Comparison of ENCODE assay signal across 8 cellular contexts in genomic region chr3:69385723-69386483, GRCh38. TPM values are rescaled to one million over a fixed set of nuclear protein-coding genes. Genes with fewer than 3 reads are reported as not detected.
DNase-seq lines count a peak whose midpoint lies in the region; ATAC-seq and TF ChIP-seq lines count a peak whose summit lies in the region.

TSS of gene FRMD4B (minus strand) at chr3:69386088. CDS start at chr3:69385989, 99 bp downstream.

- CTCF ChIA-PET in SK-N-SH (lab: Yijun Ruan, JAX) = interaction anchor here (0.6 to 4.0 kb wide), 17 partner anchors 9 to 241 kb away, joined by 3 to 22 read pairs (median 5); no protein-coding TSS in a partner anchor

- H3K36me3 ChIP-seq in ACC112 (ENCODE audit: insufficient read depth, low read length) = no peaks in the 10 kb centered on the region
- no peaks in the 10 kb centered on the region for H3K36me3 ChIP-seq in SK-N-SH (replicated peaks in 1 of 2; ENCODE audit: control insufficient read depth in 1 of 2, insufficient read depth in 2 of 2, low read length in 1 of 2)
- H3K36me3 ChIP-seq in sigmoid colon = no peaks in the 10 kb centered on the region

- H3K9me2 ChIP-seq in SK-N-SH = no peaks in the 10 kb centered on the region

- DNase-seq in SK-N-SH (peak; percentile 87), choroid plexus epithelial cell (ENCODE audit: low read depth) (peak; percentile 9), iris pigment epithelial cell (ENCODE audit: low read depth) (peak; percentile 12), sigmoid colon (peak; percentile 84), SHP77 (lab: John Stamatoyannopoulos, UW) (no peak)

- TF ChIP-seq CTCF in SK-N-SH (IDR thresholded peaks at IDR 0.05) = peak; percentile 45
- peak; percentile 23 for TF ChIP-seq CTCF in choroid plexus epithelial cell (conservative IDR thresholded peaks at IDR 0.05; ENCODE audit: low read depth, low read length)
- TF ChIP-seq CTCF in sigmoid colon (IDR thresholded peaks at IDR 0.05) = no peak

- H3K4me3 ChIP-seq in ACC112 (ENCODE audit: low read depth, low read length) = peak within 1 kb of the TSS; percentile 70
- H3K4me3 ChIP-seq in SK-N-SH (ENCODE audit: low read depth in 2 of 2, low read length in 1 of 2) = peak within 1 kb of the TSS; percentile 58 to 65
- peak within 1 kb of the TSS; percentile 32 for H3K4me3 ChIP-seq in choroid plexus epithelial cell (ENCODE audit: low read depth, low read length)
- H3K4me3 ChIP-seq in sigmoid colon = peak within 1 kb of the TSS; percentile 31 to 52 (median 42)

- no peaks in the 10 kb centered on the region for H4K20me1 ChIP-seq in SK-N-SH (ENCODE audit: insufficient read depth)

- H3K4me1 ChIP-seq in ACC112 (ENCODE audit: control insufficient read depth, insufficient read depth, low read length, unreplicated experiment) = no peaks in the 10 kb centered on the region
- peaks cover 0 to 12% of the 10 kb centered on the region in 2 experiments; a peak in 1 of 4 replicates for H3K4me1 ChIP-seq in SK-N-SH (ENCODE audit: control insufficient read depth in 1 of 2, insufficient read depth in 2 of 2, low read depth in 1 of 2, low read length in 1 of 2)
- H3K4me1 ChIP-seq in sigmoid colon = peaks cover 0 to 16% (median 15%) of the 10 kb centered on the region in 4 donors

- peaks cover 78% of the 10 kb centered on the region for H3K27me3 ChIP-seq in ACC112 (ENCODE audit: insufficient read depth, low read length)
- no peaks in the 10 kb centered on the region for H3K27me3 ChIP-seq in SK-N-SH (ENCODE audit: insufficient read depth)
- peaks cover 0 to 58% (median 10%) of the 10 kb centered on the region in 3 donors for H3K27me3 ChIP-seq in sigmoid colon

- TF ChIP-seq EP300 in SK-N-SH (IDR thresholded peaks at IDR 0.05; ENCODE audit: borderline replicate concordance in 1 of 2, low read depth in 1 of 2, low read length in 1 of 2) (no peak), sigmoid colon (IDR thresholded peaks at IDR 0.05) (no peak)

- H3K27ac ChIP-seq in ACC112 (ENCODE audit: low read depth, low read length) (no peak within 1 kb of the TSS), SK-N-SH (ENCODE audit: low read depth in 2 of 2, low read length in 1 of 2) (peak within 1 kb of the TSS in 1 of 2 experiments; percentile 24; a peak in 1 of 4 replicates), sigmoid colon (peak within 1 kb of the TSS; percentile 4 to 54 (median 40))

- H3F3A ChIP-seq in SK-N-SH (replicated peaks; ENCODE audit: insufficient read depth) = peaks cover 19% of the 10 kb centered on the region

- TF ChIP-seq POLR2A in sigmoid colon (IDR thresholded peaks at IDR 0.05) = no peak

- ATAC-seq in GM18868 (IDR thresholded peaks at IDR 0.05; ENCODE audit: unreplicated experiment) = peak; percentile 69
- no peak for ATAC-seq in HG02852 (IDR thresholded peaks at IDR 0.05; ENCODE audit: unreplicated experiment)

- H3K9me3 ChIP-seq in SK-N-SH = no peaks in the 10 kb centered on the region
- H3K9me3 ChIP-seq in sigmoid colon = no peaks in the 10 kb centered on the region

- peak within 1 kb of the TSS; percentile 59 for H3K9ac ChIP-seq in SK-N-SH

- no peak for TF ChIP-seq RAD21 in SK-N-SH (IDR thresholded peaks at IDR 0.05; ENCODE audit: low read length)

- POLR2A ChIA-PET in SK-N-SH (lab: Yijun Ruan, JAX) = no interaction called here

- peak within 1 kb of the TSS; percentile 91 for H3K4me2 ChIP-seq in SK-N-SH

- 5% methylated on average over 44 of the region's 64 CpGs for WGBS in SK-N-SH (ENCODE audit: low lambda C conversion rate)
- WGBS in sigmoid colon, 2 donors = 1% methylated on average over 64 of the region's 64 CpGs

- peak within 1 kb of the TSS; percentile 59 for H2AFZ ChIP-seq in ACC112 (ENCODE audit: low read length, unreplicated experiment)
- H2AFZ ChIP-seq in SK-N-SH (ENCODE audit: low read depth) = peak within 1 kb of the TSS; percentile 90

- intact Hi-C loops in sigmoid colon (cut with DNase I) = no loop called here

- H3K79me2 ChIP-seq in ACC112 (ENCODE audit: control insufficient read depth, insufficient read depth, low read length, unreplicated experiment) = no peaks in the 10 kb centered on the region
- peaks cover 22% of the 10 kb centered on the region for H3K79me2 ChIP-seq in SK-N-SH (ENCODE audit: insufficient read depth)

TF ChIP-seq in SK-N-SH, 30 proteins besides CTCF, POLR2A, EP300 and RAD21:
- no peak for TF ChIP-seq YY1 (IDR thresholded peaks at IDR 0.05; ENCODE audit: low read depth)
- TF ChIP-seq FOXJ3 (CRISPR knock-in tag; IDR thresholded peaks at IDR 0.05) = peak; percentile 48; the same call in 1 of the 2 replicates
- TF ChIP-seq MAX (IDR thresholded peaks at IDR 0.05; ENCODE audit: low read depth) = 0 out of 2 replicates have a peak, but pooled peaks have one; percentile 16
- TF ChIP-seq ELF1 (IDR thresholded peaks at IDR 0.05) = no peak
- TF ChIP-seq MXI1 (IDR thresholded peaks at IDR 0.05; ENCODE audit: low read depth, low read length) = peak; percentile 40

RNA-seq across cellular contexts. Expression of gene FRMD4B, which starts in this region (rescaled TPM):
- 0.53 and 0.91 TPM in 2 replicates for polyA plus RNA-seq in SK-N-SH (2012; rRNA removed)
- 0.50 and 0.60 TPM in 2 replicates for polyA plus RNA-seq in SK-N-SH (2012; cell fraction: cytosol; rRNA removed)
- polyA plus RNA-seq in SK-N-SH (2012; cell fraction: nucleus; rRNA removed) = 0.82 and 0.85 TPM in 2 replicates
- total RNA-seq in sigmoid colon = 10 to 100 TPM; 11.5 to 16.6 (median 14.3) TPM
- polyA plus RNA-seq in sigmoid colon = 10 to 100 TPM in 2 of 3 donors, 1 to 10 TPM in 1; 8.2 to 21.5 (median 13.2) TPM

Comparison
In these comparisons a context has a peak if more than half of its experiments do, and no peak if none do; other contexts are left out.
1. Peak in DNase-seq, H3K4me3 ChIP-seq, H3K9ac ChIP-seq and H3K4me2 ChIP-seq in SK-N-SH; RNA of the gene not detected or under 1 TPM.
2. DNase-seq: peak in choroid plexus epithelial cell (single experiment), iris pigment epithelial cell (single experiment) and sigmoid colon (single experiment); none in SHP77 (0 of 2).
3. CTCF ChIP-seq: peak in SK-N-SH (single experiment) and choroid plexus epithelial cell (single experiment); none in sigmoid colon (0 of 4).
4. Peak in every context shown above with its lines, with median percentiles within 50 percentile points of each other: H3K4me3 ChIP-seq.